1 cellular context compared by ENCODE assay signal in the genomic region with DNA sequence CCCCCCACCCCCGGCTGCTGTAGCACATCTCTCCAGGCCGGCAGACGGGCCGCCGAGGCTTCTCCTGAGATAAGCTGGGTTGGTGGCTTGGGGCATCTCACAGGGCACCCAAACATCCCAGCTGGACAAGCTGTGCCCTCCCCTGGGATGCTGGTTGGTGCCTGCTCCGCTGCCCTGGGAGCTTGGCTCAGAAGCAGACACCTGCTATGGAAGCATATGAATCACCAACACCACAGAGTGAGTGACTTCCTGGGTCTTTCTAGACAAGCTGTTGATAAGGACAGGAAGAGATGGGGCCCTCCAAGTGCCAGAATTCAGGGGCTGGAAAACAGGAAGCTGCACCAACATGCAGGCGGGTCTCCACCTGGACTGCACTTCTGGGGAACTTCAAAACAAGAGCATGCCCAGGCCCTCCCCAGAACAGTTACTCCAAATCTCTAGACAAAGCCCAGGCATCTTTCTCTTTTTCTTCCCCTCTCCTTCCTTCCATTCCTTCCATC.
A peak's percentile ranks its signal among the peaks of the same experiment; 100 is the strongest.
TF ChIP-seq lines count a peak whose summit lies in the region.

No MANE protein-coding gene starts in this region.

TF ChIP-seq in K562, 482 proteins besides CTCF, POLR2A, EP300 and RAD21 (continued from another document and continues in another):
- TF ChIP-seq, protein P1, sequence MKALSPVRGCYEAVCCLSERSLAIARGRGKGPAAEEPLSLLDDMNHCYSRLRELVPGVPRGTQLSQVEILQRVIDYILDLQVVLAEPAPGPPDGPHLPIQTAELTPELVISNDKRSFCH (CRISPR knock-in tag; IDR thresholded peaks at IDR 0.05): no peak
- TF ChIP-seq, protein P1 (tag; IDR thresholded peaks at IDR 0.05): 0 out of 2 replicates have a peak, but pooled peaks have one; percentile 47
- TF ChIP-seq PHF8 (IDR thresholded peaks at IDR 0.05; ENCODE audit: borderline replicate concordance, low read length) (peak; percentile 34; the same call in 1 of the 2 replicates), LEF1 (IDR thresholded peaks at IDR 0.05) (peak; percentile 90), DMBX1 (CRISPR knock-in tag; IDR thresholded peaks at IDR 0.05; ENCODE audit: borderline replicate concordance) (peak; percentile 67; the same call in 1 of the 2 replicates), ELF1 (tag; IDR thresholded peaks at IDR 0.05) (peak; percentile 84), RBFOX2 (IDR thresholded peaks at IDR 0.05; ENCODE audit: low read depth, low read length) (peak; percentile 54), NUFIP1 (IDR thresholded peaks at IDR 0.05; ENCODE audit: partially characterized antibody) (no peak), EP400 (IDR thresholded peaks at IDR 0.05) (peak; percentile 40), CXXC5 (CRISPR knock-in tag; IDR thresholded peaks at IDR 0.05) (peak; percentile 49; the same call in 1 of the 2 replicates), RBM14 (IDR thresholded peaks at IDR 0.05; ENCODE audit: borderline replicate concordance, insufficient read depth, low read depth, low read length) (no peak), POLR2G (IDR thresholded peaks at IDR 0.05; ENCODE audit: low read depth, low read length) (peak; percentile 59), ZNF133 (CRISPR knock-in tag; IDR thresholded peaks at IDR 0.05) (0 out of 2 replicates have a peak, but pooled peaks have one; percentile 45), ZNF583 (CRISPR knock-in tag; IDR thresholded peaks at IDR 0.05) (peak; percentile 23; the same call in 1 of the 2 replicates), MCM5 (IDR thresholded peaks at IDR 0.05; ENCODE audit: low read depth) (no peak), ETV6 (IDR thresholded peaks at IDR 0.05; ENCODE audit: borderline replicate concordance in 1 of 2, low read depth in 2 of 2, low read length in 1 of 2) (0 out of 4 replicates have a peak, but pooled peaks of 1 of the 2 experiments have one; percentile 68), ETV6 (CRISPR knock-in tag; IDR thresholded peaks at IDR 0.05; ENCODE audit: borderline replicate concordance) (no peak), MBD2 (IDR thresholded peaks at IDR 0.05; ENCODE audit: borderline replicate concordance, low read depth) (no peak), ZNF175 (CRISPR knock-in tag; IDR thresholded peaks at IDR 0.05; ENCODE audit: low read depth) (peak; percentile 73), MAZ (CRISPR knock-in tag; conservative IDR thresholded peaks at IDR 0.05 in 1 of 2, IDR thresholded peaks at IDR 0.05 in 1 of 2) (peak in 1 of 2 experiments; percentile 33; a peak in 2 of 4 replicates), DACH1 (IDR thresholded peaks at IDR 0.05; ENCODE audit: partially characterized antibody) (no peak), ZBTB7A (IDR thresholded peaks at IDR 0.05; ENCODE audit: borderline replicate concordance, control insufficient read depth, low read depth, low read length) (peak; percentile 60; the same call in 1 of the 2 replicates), KDM5B (IDR thresholded peaks at IDR 0.05; ENCODE audit: insufficient replicate concordance, low read depth, low read length) (peak; percentile 25), HCFC1 (IDR thresholded peaks at IDR 0.05; ENCODE audit: low read depth, low read length) (0 out of 2 replicates have a peak, but pooled peaks have one; percentile 30), NONO (IDR thresholded peaks at IDR 0.05; ENCODE audit: low read depth in 2 of 2, low read length in 1 of 2) (no peak), YY1 (IDR thresholded peaks at IDR 0.05; ENCODE audit: borderline replicate concordance in 1 of 3, control insufficient read depth in 1 of 3, extremely low read depth in 1 of 3, insufficient read depth in 3 of 3, insufficient read length in 1 of 3, insufficient replicate concordance in 2 of 3, low read depth in 1 of 3, low read length in 2 of 3) (peak in 1 of 3 experiments; percentile 8), ZEB2 (IDR thresholded peaks at IDR 0.05) (peak; percentile 45; the same call in 1 of the 2 replicates), MYC (IDR thresholded peaks at IDR 0.05; ENCODE audit: low read depth, low read length) (peak; percentile 63), MYC (CRISPR knock-in tag; IDR thresholded peaks at IDR 0.05; ENCODE audit: borderline replicate concordance, low read depth) (no peak), SMARCA4 (IDR thresholded peaks at IDR 0.05) (0 out of 2 replicates have a peak, but pooled peaks have one; percentile 64), RCOR1 (IDR thresholded peaks at IDR 0.05; ENCODE audit: borderline replicate concordance in 1 of 2, low read depth in 2 of 2, low read length in 2 of 2) (peak in 1 of 2 experiments; percentile 78; a peak in 2 of 4 replicates), TEAD4 (IDR thresholded peaks at IDR 0.05; ENCODE audit: low read length) (peak; percentile 27; the same call in 1 of the 2 replicates), TEAD4 (CRISPR knock-in tag; IDR thresholded peaks at IDR 0.05; ENCODE audit: borderline replicate concordance) (no peak), SMAD4 (CRISPR knock-in tag; conservative IDR thresholded peaks at IDR 0.05) (peak; percentile 75)
- TF ChIP-seq, protein P2, sequence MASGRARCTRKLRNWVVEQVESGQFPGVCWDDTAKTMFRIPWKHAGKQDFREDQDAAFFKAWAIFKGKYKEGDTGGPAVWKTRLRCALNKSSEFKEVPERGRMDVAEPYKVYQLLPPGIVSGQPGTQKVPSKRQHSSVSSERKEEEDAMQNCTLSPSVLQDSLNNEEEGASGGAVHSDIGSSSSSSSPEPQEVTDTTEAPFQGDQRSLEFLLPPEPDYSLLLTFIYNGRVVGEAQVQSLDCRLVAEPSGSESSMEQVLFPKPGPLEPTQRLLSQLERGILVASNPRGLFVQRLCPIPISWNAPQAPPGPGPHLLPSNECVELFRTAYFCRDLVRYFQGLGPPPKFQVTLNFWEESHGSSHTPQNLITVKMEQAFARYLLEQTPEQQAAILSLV (tag; IDR thresholded peaks at IDR 0.05): no peak
- TF ChIP-seq, protein P3, sequence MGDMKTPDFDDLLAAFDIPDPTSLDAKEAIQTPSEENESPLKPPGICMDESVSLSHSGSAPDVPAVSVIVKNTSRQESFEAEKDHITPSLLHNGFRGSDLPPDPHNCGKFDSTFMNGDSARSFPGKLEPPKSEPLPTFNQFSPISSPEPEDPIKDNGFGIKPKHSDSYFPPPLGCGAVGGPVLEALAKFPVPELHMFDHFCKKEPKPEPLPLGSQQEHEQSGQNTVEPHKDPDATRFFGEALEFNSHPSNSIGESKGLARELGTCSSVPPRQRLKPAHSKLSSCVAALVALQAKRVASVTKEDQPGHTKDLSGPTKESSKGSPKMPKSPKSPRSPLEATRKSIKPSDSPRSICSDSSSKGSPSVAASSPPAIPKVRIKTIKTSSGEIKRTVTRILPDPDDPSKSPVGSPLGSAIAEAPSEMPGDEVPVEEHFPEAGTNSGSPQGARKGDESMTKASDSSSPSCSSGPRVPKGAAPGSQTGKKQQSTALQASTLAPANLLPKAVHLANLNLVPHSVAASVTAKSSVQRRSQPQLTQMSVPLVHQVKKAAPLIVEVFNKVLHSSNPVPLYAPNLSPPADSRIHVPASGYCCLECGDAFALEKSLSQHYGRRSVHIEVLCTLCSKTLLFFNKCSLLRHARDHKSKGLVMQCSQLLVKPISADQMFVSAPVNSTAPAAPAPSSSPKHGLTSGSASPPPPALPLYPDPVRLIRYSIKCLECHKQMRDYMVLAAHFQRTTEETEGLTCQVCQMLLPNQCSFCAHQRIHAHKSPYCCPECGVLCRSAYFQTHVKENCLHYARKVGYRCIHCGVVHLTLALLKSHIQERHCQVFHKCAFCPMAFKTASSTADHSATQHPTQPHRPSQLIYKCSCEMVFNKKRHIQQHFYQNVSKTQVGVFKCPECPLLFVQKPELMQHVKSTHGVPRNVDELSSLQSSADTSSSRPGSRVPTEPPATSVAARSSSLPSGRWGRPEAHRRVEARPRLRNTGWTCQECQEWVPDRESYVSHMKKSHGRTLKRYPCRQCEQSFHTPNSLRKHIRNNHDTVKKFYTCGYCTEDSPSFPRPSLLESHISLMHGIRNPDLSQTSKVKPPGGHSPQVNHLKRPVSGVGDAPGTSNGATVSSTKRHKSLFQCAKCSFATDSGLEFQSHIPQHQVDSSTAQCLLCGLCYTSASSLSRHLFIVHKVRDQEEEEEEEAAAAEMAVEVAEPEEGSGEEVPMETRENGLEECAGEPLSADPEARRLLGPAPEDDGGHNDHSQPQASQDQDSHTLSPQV (IDR thresholded peaks at IDR 0.05): peak; percentile 51; the same call in 1 of the 2 replicates
- TF ChIP-seq, protein P4, sequence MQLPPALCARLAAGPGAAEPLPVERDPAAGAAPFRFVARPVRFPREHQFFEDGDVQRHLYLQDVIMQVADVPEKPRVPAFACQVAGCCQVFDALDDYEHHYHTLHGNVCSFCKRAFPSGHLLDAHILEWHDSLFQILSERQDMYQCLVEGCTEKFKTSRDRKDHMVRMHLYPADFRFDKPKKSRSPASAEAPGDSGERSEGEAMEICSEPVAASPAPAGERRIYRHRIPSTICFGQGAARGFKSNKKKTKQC (CRISPR knock-in tag; IDR thresholded peaks at IDR 0.05): no peak
- TF ChIP-seq, protein P5, sequence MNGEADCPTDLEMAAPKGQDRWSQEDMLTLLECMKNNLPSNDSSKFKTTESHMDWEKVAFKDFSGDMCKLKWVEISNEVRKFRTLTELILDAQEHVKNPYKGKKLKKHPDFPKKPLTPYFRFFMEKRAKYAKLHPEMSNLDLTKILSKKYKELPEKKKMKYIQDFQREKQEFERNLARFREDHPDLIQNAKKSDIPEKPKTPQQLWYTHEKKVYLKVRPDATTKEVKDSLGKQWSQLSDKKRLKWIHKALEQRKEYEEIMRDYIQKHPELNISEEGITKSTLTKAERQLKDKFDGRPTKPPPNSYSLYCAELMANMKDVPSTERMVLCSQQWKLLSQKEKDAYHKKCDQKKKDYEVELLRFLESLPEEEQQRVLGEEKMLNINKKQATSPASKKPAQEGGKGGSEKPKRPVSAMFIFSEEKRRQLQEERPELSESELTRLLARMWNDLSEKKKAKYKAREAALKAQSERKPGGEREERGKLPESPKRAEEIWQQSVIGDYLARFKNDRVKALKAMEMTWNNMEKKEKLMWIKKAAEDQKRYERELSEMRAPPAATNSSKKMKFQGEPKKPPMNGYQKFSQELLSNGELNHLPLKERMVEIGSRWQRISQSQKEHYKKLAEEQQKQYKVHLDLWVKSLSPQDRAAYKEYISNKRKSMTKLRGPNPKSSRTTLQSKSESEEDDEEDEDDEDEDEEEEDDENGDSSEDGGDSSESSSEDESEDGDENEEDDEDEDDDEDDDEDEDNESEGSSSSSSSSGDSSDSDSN (IDR thresholded peaks at IDR 0.05; ENCODE audit: borderline replicate concordance in 1 of 2, low read depth in 2 of 2, low read length in 2 of 2): peak in 1 of 2 experiments; percentile 44; a peak in 1 of 4 replicates
- TF ChIP-seq, protein P6, sequence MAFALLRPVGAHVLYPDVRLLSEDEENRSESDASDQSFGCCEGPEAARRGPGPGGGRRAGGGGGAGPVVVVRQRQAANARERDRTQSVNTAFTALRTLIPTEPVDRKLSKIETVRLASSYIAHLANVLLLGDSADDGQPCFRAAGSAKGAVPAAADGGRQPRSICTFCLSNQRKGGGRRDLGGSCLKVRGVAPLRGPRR (CRISPR knock-in tag; IDR thresholded peaks at IDR 0.05): no peak
- TF ChIP-seq, protein P7, sequence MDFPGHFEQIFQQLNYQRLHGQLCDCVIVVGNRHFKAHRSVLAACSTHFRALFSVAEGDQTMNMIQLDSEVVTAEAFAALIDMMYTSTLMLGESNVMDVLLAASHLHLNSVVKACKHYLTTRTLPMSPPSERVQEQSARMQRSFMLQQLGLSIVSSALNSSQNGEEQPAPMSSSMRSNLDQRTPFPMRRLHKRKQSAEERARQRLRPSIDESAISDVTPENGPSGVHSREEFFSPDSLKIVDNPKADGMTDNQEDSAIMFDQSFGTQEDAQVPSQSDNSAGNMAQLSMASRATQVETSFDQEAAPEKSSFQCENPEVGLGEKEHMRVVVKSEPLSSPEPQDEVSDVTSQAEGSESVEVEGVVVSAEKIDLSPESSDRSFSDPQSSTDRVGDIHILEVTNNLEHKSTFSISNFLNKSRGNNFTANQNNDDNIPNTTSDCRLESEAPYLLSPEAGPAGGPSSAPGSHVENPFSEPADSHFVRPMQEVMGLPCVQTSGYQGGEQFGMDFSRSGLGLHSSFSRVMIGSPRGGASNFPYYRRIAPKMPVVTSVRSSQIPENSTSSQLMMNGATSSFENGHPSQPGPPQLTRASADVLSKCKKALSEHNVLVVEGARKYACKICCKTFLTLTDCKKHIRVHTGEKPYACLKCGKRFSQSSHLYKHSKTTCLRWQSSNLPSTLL (IDR thresholded peaks at IDR 0.05): no peak
- TF ChIP-seq, protein P8, sequence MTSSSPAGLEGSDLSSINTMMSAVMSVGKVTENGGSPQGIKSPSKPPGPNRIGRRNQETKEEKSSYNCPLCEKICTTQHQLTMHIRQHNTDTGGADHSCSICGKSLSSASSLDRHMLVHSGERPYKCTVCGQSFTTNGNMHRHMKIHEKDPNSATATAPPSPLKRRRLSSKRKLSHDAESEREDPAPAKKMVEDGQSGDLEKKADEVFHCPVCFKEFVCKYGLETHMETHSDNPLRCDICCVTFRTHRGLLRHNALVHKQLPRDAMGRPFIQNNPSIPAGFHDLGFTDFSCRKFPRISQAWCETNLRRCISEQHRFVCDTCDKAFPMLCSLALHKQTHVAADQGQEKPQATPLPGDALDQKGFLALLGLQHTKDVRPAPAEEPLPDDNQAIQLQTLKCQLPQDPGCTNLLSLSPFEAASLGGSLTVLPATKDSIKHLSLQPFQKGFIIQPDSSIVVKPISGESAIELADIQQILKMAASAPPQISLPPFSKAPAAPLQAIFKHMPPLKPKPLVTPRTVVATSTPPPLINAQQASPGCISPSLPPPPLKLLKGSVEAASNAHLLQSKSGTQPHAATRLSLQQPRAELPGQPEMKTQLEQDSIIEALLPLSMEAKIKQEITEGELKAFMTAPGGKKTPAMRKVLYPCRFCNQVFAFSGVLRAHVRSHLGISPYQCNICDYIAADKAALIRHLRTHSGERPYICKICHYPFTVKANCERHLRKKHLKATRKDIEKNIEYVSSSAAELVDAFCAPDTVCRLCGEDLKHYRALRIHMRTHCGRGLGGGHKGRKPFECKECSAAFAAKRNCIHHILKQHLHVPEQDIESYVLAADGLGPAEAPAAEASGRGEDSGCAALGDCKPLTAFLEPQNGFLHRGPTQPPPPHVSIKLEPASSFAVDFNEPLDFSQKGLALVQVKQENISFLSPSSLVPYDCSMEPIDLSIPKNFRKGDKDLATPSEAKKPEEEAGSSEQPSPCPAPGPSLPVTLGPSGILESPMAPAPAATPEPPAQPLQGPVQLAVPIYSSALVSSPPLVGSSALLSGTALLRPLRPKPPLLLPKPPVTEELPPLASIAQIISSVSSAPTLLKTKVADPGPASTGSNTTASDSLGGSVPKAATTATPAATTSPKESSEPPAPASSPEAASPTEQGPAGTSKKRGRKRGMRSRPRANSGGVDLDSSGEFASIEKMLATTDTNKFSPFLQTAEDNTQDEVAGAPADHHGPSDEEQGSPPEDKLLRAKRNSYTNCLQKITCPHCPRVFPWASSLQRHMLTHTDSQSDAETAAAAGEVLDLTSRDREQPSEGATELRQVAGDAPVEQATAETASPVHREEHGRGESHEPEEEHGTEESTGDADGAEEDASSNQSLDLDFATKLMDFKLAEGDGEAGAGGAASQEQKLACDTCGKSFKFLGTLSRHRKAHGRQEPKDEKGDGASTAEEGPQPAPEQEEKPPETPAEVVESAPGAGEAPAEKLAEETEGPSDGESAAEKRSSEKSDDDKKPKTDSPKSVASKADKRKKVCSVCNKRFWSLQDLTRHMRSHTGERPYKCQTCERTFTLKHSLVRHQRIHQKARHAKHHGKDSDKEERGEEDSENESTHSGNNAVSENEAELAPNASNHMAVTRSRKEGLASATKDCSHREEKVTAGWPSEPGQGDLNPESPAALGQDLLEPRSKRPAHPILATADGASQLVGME (CRISPR knock-in tag; IDR thresholded peaks at IDR 0.05): peak; percentile 54; the same call in 1 of the 2 replicates
